In genomic region chr1:121395718-121396201, GRCh38 we compare ENCODE assay signal across 8 cellular contexts.
DNase-seq lines count a peak whose midpoint lies in the region; TF ChIP-seq lines count a peak whose summit lies in the region.
"Not testable (repeated sequence)": the region's sequence is repeated elsewhere in the genome, so short reads cannot be mapped to it uniquely, and the experiment has no call there.

No MANE protein-coding gene starts in this region.

- H3K4me3 Mint-ChIP-seq in progenitor cell of endocrine pancreas (ENCODE audit: low read depth), result peak overlapping the region; percentile 70

- not testable (repeated sequence) for H3K36me3 ChIP-seq in WERI-Rb-1; adrenal gland (replicated peaks in 1 of 2); esophagus muscularis mucosa; kidney epithelial cell (ENCODE audit: control insufficient read depth, insufficient read depth, low read length); vagina

- H3K4me3 ChIP-seq in WERI-Rb-1 (ENCODE audit: low read depth, low read length) (peak overlapping the region; percentile 32), adrenal gland (peak overlapping the region in 2 of 4 donors; percentile 32 to 62), esophagus muscularis mucosa (peak overlapping the region; percentile 51 to 65 (median 60)), kidney epithelial cell (ENCODE audit: low read depth, low read length) (peak overlapping the region; percentile 43), vagina (peak overlapping the region; percentile 47 to 54)

- not testable (repeated sequence) for H3K27ac Mint-ChIP-seq in progenitor cell of endocrine pancreas

- not testable (repeated sequence) for H3K4me1 Mint-ChIP-seq in progenitor cell of endocrine pancreas (ENCODE audit: low read depth)

- WGBS in adrenal gland, 4 donors, result 2 to 6% (median 3%) methylated on average over 6 to 37 of the region's 38 CpGs
- 6% methylated on average over 27 of the region's 38 CpGs for WGBS in esophagus muscularis mucosa

- not testable (repeated sequence) for H3K4me1 ChIP-seq in adrenal gland (replicated peaks in 1 of 2); vagina
- H3K4me1 ChIP-seq in esophagus muscularis mucosa, result peaks cover 0 to 19% (median 9%) of the 10 kb centered on the region in 4 donors

- H3K9me3 ChIP-seq in WERI-Rb-1 (ENCODE audit: severe bottlenecking); adrenal gland (replicated peaks in 1 of 3); esophagus muscularis mucosa; vagina: not testable (repeated sequence)

- not testable (repeated sequence) for H3K27ac ChIP-seq in WERI-Rb-1; adrenal gland; esophagus muscularis mucosa (replicated peaks in 1 of 4); vagina

- not testable (repeated sequence) for TF ChIP-seq EP300 in esophagus muscularis mucosa (IDR thresholded peaks at IDR 0.05)

- TF ChIP-seq CTCF in WERI-Rb-1 (IDR thresholded peaks at IDR 0.05; ENCODE audit: low read depth, low read length); adrenal gland (IDR thresholded peaks at IDR 0.05); esophagus muscularis mucosa (IDR thresholded peaks at IDR 0.05); kidney epithelial cell (IDR thresholded peaks at IDR 0.05; ENCODE audit: insufficient read depth, low read length, poor library complexity, severe bottlenecking); progenitor cell of endocrine pancreas (IDR thresholded peaks at IDR 0.05; ENCODE audit: unreplicated experiment); vagina (IDR thresholded peaks at IDR 0.05): not testable (repeated sequence)

- H3K27me3 Mint-ChIP-seq in progenitor cell of endocrine pancreas, result peaks cover 16% of the 10 kb centered on the region

- DNase-seq in ELR (ENCODE audit: low read depth) (peak; percentile 69), NCI-H2227 (lab: John Stamatoyannopoulos, UW; ENCODE audit: unreplicated experiment) (peak; percentile 21), adrenal gland (peak in 4 of 7 donors; percentile 16 to 28 (median 18))
- not testable (repeated sequence) for DNase-seq in WERI-Rb-1; esophagus muscularis mucosa (ENCODE audit: extremely low spot score); kidney epithelial cell (ENCODE audit: low read depth); progenitor cell of endocrine pancreas (ENCODE audit: low spot score, unreplicated experiment); vagina (ENCODE audit: extremely low spot score in 2 of 2)

- intact Hi-C loops in adrenal gland (cut with DNase I); esophagus muscularis mucosa (cut with DNase I); vagina (cut with DNase I): not testable (repeated sequence)

- not testable (repeated sequence) for H3K27me3 ChIP-seq in WERI-Rb-1 (ENCODE audit: insufficient read depth, low read depth, severe bottlenecking); adrenal gland; kidney epithelial cell (ENCODE audit: control insufficient read depth, insufficient read depth, low read length); vagina
- H3K27me3 ChIP-seq in esophagus muscularis mucosa, result peaks cover 0 to 15% (median 7%) of the 10 kb centered on the region in 4 donors

- TF ChIP-seq POLR2A in adrenal gland (IDR thresholded peaks at IDR 0.05); esophagus muscularis mucosa (IDR thresholded peaks at IDR 0.05; ENCODE audit: low read depth); vagina (IDR thresholded peaks at IDR 0.05): not testable (repeated sequence)

- H3K36me3 Mint-ChIP-seq in progenitor cell of endocrine pancreas (ENCODE audit: insufficient read depth), result not testable (repeated sequence)

- not testable (repeated sequence) for H3K9me3 Mint-ChIP-seq in progenitor cell of endocrine pancreas (ENCODE audit: low read depth)
